ENCODE assay signal across 8 cellular contexts in the genomic region with DNA sequence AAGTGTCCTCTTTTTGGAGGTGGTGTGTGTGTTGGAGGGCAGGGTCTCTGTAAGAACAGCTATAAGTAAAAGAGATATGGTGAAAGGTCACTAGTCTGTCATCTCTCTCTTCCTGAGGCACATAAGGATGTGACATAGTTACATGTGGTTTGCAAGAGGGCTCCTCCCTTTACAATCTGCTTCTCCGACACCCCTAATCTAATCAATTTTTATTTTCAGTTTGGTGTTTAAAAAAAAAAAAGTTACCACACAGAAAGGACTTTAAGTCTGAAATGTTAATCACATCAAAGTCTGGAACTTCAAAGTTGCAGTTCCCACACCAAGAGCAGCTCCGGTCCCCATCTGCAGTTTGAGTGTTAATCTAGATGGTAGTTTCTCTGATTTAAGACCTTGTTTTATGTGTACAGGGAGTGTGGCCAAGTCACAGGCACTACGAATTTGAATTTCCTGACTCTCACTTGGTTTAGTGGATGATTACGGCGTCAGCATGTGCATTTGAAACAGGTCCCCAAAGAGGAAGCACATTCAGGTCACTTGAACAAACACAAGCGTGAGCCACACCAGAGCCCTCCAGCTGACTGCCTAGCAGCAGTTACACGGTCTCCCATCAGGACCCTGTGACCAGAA. TPM values are rescaled to one million over a fixed set of nuclear protein-coding genes. Genes with fewer than 3 reads are reported as not detected.
DNase-seq lines count a peak whose midpoint lies in the region; ATAC-seq and TF ChIP-seq lines count a peak whose summit lies in the region.

No MANE protein-coding gene starts in this region.

- peaks cover 26% of the 10 kb centered on the region for H3K4me1 Mint-ChIP-seq in CD14-positive monocyte
- H3K4me1 Mint-ChIP-seq in stimulated activated naive CD8-positive, alpha-beta T cell treated with anti-CD3 and anti-CD28 coated beads, Interleukin-15, Interleukin-2, amounts not matched to agents 100 ng/mL and 50 ng/mL, for 24 hours (ENCODE audit: low read depth) = peaks cover 100% of the 10 kb centered on the region
- H3K4me1 Mint-ChIP-seq in glutamatergic neuron (ENCODE audit: low read depth, unreplicated experiment) = peaks cover 5% of the 10 kb centered on the region

- ATAC-seq in GM19438 (IDR thresholded peaks at IDR 0.05; ENCODE audit: low read depth, unreplicated experiment) (peak; percentile 93), HG03439 (IDR thresholded peaks at IDR 0.05; ENCODE audit: unreplicated experiment) (peak; percentile 75)

- H3K36me3 Mint-ChIP-seq in CD14-positive monocyte = peaks cover 5 to 11% of the 10 kb centered on the region in 2 donors
- H3K36me3 Mint-ChIP-seq in stimulated activated naive CD8-positive, alpha-beta T cell treated with anti-CD3 and anti-CD28 coated beads, Interleukin-15, Interleukin-2, amounts not matched to agents 100 ng/mL and 50 ng/mL, for 24 hours (ENCODE audit: low read depth) = peaks cover 40% of the 10 kb centered on the region
- H3K36me3 Mint-ChIP-seq in glutamatergic neuron (ENCODE audit: unreplicated experiment) = no peaks in the 10 kb centered on the region

- peak overlapping the region; percentile 44 to 69 for H3K4me3 Mint-ChIP-seq in CD14-positive monocyte
- peak overlapping the region; percentile 84 for H3K4me3 Mint-ChIP-seq in stimulated activated naive CD8-positive, alpha-beta T cell treated with anti-CD3 and anti-CD28 coated beads, Interleukin-15, Interleukin-2, amounts not matched to agents 100 ng/mL and 50 ng/mL, for 24 hours
- no peak overlapping the region for H3K4me3 Mint-ChIP-seq in glutamatergic neuron (ENCODE audit: unreplicated experiment)

- intact Hi-C loops in CD14-positive monocyte (cut with micrococcal nuclease) = no loop called here

- H3K9me3 Mint-ChIP-seq in CD14-positive monocyte (no peaks in the 10 kb centered on the region), glutamatergic neuron (ENCODE audit: unreplicated experiment) (no peaks in the 10 kb centered on the region)
- H3K9me3 Mint-ChIP-seq in stimulated activated naive CD8-positive, alpha-beta T cell treated with anti-CD3 and anti-CD28 coated beads, Interleukin-15, Interleukin-2, amounts not matched to agents 100 ng/mL and 50 ng/mL, for 24 hours = peaks cover 3% of the 10 kb centered on the region

- H3K27me3 Mint-ChIP-seq in CD14-positive monocyte (ENCODE audit: low read depth in 3 of 3) = peaks cover 0 to 5% (median 0%) of the 10 kb centered on the region in 3 donors
- H3K27me3 Mint-ChIP-seq in stimulated activated naive CD8-positive, alpha-beta T cell treated with anti-CD3 and anti-CD28 coated beads, Interleukin-15, Interleukin-2, amounts not matched to agents 100 ng/mL and 50 ng/mL, for 24 hours = no peaks in the 10 kb centered on the region
- no peaks in the 10 kb centered on the region for H3K27me3 Mint-ChIP-seq in glutamatergic neuron (ENCODE audit: unreplicated experiment)

- DNase-seq in CD14-positive monocyte (ENCODE audit: low spot score) = peak; percentile 66
- DNase-seq in activated T-cell treated with anti-CD3 and anti-CD28 coated beads for 4 hours = peak; percentile 13
- DNase-seq in kidney tubule cell (ENCODE audit: low spot score) = peak; percentile 41
- no peak for DNase-seq in glutamatergic neuron
- no peak for DNase-seq in H4 (ENCODE audit: low spot score)

- TF ChIP-seq CTCF in CD14-positive monocyte (IDR thresholded peaks at IDR 0.05) = no peak
- no peak for TF ChIP-seq CTCF in glutamatergic neuron (IDR thresholded peaks at IDR 0.05; ENCODE audit: partially characterized antibody, unreplicated experiment)

- H3K27ac Mint-ChIP-seq in CD14-positive monocyte (peak overlapping the region in 6 of 7 donors; percentile 60 to 82 (median 66)), glutamatergic neuron (ENCODE audit: unreplicated experiment) (no peak overlapping the region)
- peak overlapping the region; percentile 98 for H3K27ac Mint-ChIP-seq in stimulated activated naive CD8-positive, alpha-beta T cell treated with anti-CD3 and anti-CD28 coated beads, Interleukin-15, Interleukin-2, amounts not matched to agents 100 ng/mL and 50 ng/mL, for 24 hours

RNA-seq across cellular contexts. Expression of gene FOXO1, which starts 53.1 kb away (rescaled TPM):
- 10 to 100 TPM in 1 of 2 donors, 1 to 10 TPM in 1; 3.1 to 11.3 TPM for polyA plus RNA-seq in CD14-positive monocyte
- total RNA-seq in glutamatergic neuron (ENCODE audit: unreplicated experiment) = 1.4 TPM
- 1.7 and 2.1 TPM in 2 replicates for total RNA-seq in H4 (2014; rRNA removed; shearing (Covaris generic))

Comparison
In these comparisons a context has a peak if more than half of its experiments do, and no peak if none do; other contexts are left out.
1. DNase-seq: peak in CD14-positive monocyte (single experiment), activated T-cell treated with anti-CD3 and anti-CD28 coated beads for 4 hours (single experiment) and kidney tubule cell (single experiment); none in glutamatergic neuron (single experiment) and H4 (single experiment).